2 cellular contexts compared by ENCODE assay signal in the genomic region with DNA sequence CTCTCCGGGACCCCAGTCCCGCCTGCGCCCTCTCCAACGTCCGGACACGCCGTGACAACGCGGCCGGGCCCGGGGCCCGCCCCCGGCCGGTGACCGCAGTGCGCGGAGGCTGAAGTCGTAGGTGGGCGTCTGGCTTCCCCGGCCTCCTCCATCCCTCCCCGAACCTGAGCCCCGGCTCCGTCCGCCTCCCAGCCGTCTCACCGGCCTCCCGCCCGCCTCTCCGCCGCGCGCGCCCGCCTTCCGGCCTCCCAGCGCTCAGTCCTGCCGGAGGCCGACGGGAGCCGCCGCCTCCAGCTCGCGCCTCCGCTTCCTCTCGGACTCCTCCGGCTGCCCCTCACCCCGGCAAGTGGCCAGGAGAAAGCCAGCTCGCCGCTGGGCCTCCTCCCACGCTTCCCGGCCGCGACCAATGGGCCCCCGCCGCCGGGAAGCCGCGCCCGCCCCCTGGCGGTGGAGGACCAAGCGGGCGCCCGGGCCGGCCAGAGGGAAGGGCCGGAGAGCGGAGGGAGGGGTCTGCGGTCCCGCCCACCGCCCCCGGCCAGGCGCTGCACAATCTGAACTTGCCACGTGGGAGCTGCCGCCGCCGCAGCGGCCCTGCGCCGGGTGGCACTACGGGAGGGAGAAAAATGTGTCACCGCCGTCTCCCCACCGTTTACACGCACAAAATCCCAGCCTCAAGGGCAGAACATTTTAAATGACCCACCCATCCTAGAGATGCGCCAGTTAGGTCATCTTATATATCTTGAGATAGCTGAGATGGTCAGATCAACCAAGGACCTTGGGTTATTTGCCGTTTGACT.
TF ChIP-seq lines count a peak whose summit lies in the region.

A gene with protein sequence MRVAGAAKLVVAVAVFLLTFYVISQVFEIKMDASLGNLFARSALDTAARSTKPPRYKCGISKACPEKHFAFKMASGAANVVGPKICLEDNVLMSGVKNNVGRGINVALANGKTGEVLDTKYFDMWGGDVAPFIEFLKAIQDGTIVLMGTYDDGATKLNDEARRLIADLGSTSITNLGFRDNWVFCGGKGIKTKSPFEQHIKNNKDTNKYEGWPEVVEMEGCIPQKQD (minus strand): TSS at position 348 of the 797 bp plus-strand sequence. CDS start 13,339 bp downstream, outside the sequence.

TF ChIP-seq in HEK293T, 16 proteins besides CTCF, POLR2A, EP300 and RAD21 (continued from another document):
- TF ChIP-seq ARNT (IDR thresholded peaks at IDR 0.05) (no peak), FOXM1 (IDR thresholded peaks at IDR 0.05; ENCODE audit: borderline replicate concordance) (peak; percentile 59; the same call in 1 of the 2 replicates), FOXA1 (IDR thresholded peaks at IDR 0.05) (no peak), CTBP1 (IDR thresholded peaks at IDR 0.05; ENCODE audit: borderline replicate concordance) (no peak), SUZ12 (IDR thresholded peaks at IDR 0.05) (no peak)
TF ChIP-seq in HEK293T: peak in this region for 2.

TF ChIP-seq in SK-N-SH, 30 proteins besides CTCF, POLR2A, EP300 and RAD21 (continued from another document):
- TF ChIP-seq, protein P1, sequence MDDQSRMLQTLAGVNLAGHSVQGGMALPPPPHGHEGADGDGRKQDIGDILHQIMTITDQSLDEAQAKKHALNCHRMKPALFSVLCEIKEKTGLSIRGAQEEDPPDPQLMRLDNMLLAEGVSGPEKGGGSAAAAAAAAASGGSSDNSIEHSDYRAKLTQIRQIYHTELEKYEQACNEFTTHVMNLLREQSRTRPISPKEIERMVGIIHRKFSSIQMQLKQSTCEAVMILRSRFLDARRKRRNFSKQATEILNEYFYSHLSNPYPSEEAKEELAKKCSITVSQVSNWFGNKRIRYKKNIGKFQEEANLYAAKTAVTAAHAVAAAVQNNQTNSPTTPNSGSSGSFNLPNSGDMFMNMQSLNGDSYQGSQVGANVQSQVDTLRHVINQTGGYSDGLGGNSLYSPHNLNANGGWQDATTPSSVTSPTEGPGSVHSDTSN (IDR thresholded peaks at IDR 0.05) = peak; percentile 22; the same call in 1 of the 2 replicates
- TF ChIP-seq JUND (IDR thresholded peaks at IDR 0.05) (no peak), TCF12 (IDR thresholded peaks at IDR 0.05) (peak; percentile 18; the same call in 1 of the 2 replicates), TAF1 (IDR thresholded peaks at IDR 0.05; ENCODE audit: borderline replicate concordance, low read depth, low read length) (peak; percentile 97), GATA2 (CRISPR knock-in tag; IDR thresholded peaks at IDR 0.05) (no peak; the same call in 1 of the 2 replicates), FOXM1 (IDR thresholded peaks at IDR 0.05; ENCODE audit: low read depth) (no peak), MXI1 (IDR thresholded peaks at IDR 0.05; ENCODE audit: low read depth, low read length) (peak; percentile 100), RCOR1 (IDR thresholded peaks at IDR 0.05; ENCODE audit: low read length) (peak; percentile 76; the same call in 1 of the 2 replicates), RXRA (IDR thresholded peaks at IDR 0.05; ENCODE audit: borderline replicate concordance, low read depth) (peak; percentile 32; the same call in 1 of the 2 replicates), RFX5 (IDR thresholded peaks at IDR 0.05; ENCODE audit: low read length) (peak; percentile 73; the same call in 1 of the 2 replicates), CHD2 (IDR thresholded peaks at IDR 0.05; ENCODE audit: low read length, partially characterized antibody) (peak; percentile 88), SIN3A (IDR thresholded peaks at IDR 0.05; ENCODE audit: borderline replicate concordance, low read depth, low read length) (peak; percentile 65; the same call in 1 of the 2 replicates), FOXJ3 (CRISPR knock-in tag; IDR thresholded peaks at IDR 0.05) (no peak), POLR2AphosphoS5 (IDR thresholded peaks at IDR 0.05; ENCODE audit: low read depth, low read length) (peak; percentile 95), NRF1 (IDR thresholded peaks at IDR 0.05; ENCODE audit: low read depth, low read length) (peak; percentile 63), TEAD4 (IDR thresholded peaks at IDR 0.05; ENCODE audit: borderline replicate concordance, insufficient read depth) (0 out of 2 replicates have a peak, but pooled peaks have one; percentile 16), SMC3 (IDR thresholded peaks at IDR 0.05; ENCODE audit: low read depth, low read length) (peak; percentile 44), FOSL2 (IDR thresholded peaks at IDR 0.05; ENCODE audit: borderline replicate concordance, low read depth) (no peak), MEF2A (IDR thresholded peaks at IDR 0.05; ENCODE audit: borderline replicate concordance, low read depth) (no peak; the same call in 1 of the 2 replicates), GABPA (IDR thresholded peaks at IDR 0.05; ENCODE audit: low read depth) (no peak), EZH2phosphoT487 (IDR thresholded peaks at IDR 0.05; ENCODE audit: borderline replicate concordance, low read depth) (no peak)
- TF ChIP-seq, protein P2, sequence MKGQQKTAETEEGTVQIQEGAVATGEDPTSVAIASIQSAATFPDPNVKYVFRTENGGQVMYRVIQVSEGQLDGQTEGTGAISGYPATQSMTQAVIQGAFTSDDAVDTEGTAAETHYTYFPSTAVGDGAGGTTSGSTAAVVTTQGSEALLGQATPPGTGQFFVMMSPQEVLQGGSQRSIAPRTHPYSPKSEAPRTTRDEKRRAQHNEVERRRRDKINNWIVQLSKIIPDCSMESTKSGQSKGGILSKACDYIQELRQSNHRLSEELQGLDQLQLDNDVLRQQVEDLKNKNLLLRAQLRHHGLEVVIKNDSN (IDR thresholded peaks at IDR 0.05; ENCODE audit: borderline replicate concordance, low read depth) = peak; percentile 77
- TF ChIP-seq, protein P3, sequence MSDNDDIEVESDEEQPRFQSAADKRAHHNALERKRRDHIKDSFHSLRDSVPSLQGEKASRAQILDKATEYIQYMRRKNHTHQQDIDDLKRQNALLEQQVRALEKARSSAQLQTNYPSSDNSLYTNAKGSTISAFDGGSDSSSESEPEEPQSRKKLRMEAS (IDR thresholded peaks at IDR 0.05; ENCODE audit: low read depth) = peak; percentile 98
- TF ChIP-seq, protein P4, sequence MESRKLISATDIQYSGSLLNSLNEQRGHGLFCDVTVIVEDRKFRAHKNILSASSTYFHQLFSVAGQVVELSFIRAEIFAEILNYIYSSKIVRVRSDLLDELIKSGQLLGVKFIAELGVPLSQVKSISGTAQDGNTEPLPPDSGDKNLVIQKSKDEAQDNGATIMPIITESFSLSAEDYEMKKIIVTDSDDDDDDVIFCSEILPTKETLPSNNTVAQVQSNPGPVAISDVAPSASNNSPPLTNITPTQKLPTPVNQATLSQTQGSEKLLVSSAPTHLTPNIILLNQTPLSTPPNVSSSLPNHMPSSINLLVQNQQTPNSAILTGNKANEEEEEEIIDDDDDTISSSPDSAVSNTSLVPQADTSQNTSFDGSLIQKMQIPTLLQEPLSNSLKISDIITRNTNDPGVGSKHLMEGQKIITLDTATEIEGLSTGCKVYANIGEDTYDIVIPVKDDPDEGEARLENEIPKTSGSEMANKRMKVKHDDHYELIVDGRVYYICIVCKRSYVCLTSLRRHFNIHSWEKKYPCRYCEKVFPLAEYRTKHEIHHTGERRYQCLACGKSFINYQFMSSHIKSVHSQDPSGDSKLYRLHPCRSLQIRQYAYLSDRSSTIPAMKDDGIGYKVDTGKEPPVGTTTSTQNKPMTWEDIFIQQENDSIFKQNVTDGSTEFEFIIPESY (IDR thresholded peaks at IDR 0.05; ENCODE audit: borderline replicate concordance, low read depth) = no peak
- TF ChIP-seq, protein P5, sequence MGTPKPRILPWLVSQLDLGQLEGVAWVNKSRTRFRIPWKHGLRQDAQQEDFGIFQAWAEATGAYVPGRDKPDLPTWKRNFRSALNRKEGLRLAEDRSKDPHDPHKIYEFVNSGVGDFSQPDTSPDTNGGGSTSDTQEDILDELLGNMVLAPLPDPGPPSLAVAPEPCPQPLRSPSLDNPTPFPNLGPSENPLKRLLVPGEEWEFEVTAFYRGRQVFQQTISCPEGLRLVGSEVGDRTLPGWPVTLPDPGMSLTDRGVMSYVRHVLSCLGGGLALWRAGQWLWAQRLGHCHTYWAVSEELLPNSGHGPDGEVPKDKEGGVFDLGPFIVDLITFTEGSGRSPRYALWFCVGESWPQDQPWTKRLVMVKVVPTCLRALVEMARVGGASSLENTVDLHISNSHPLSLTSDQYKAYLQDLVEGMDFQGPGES (IDR thresholded peaks at IDR 0.05; ENCODE audit: low read depth, low read length) = no peak
- TF ChIP-seq, protein P6, sequence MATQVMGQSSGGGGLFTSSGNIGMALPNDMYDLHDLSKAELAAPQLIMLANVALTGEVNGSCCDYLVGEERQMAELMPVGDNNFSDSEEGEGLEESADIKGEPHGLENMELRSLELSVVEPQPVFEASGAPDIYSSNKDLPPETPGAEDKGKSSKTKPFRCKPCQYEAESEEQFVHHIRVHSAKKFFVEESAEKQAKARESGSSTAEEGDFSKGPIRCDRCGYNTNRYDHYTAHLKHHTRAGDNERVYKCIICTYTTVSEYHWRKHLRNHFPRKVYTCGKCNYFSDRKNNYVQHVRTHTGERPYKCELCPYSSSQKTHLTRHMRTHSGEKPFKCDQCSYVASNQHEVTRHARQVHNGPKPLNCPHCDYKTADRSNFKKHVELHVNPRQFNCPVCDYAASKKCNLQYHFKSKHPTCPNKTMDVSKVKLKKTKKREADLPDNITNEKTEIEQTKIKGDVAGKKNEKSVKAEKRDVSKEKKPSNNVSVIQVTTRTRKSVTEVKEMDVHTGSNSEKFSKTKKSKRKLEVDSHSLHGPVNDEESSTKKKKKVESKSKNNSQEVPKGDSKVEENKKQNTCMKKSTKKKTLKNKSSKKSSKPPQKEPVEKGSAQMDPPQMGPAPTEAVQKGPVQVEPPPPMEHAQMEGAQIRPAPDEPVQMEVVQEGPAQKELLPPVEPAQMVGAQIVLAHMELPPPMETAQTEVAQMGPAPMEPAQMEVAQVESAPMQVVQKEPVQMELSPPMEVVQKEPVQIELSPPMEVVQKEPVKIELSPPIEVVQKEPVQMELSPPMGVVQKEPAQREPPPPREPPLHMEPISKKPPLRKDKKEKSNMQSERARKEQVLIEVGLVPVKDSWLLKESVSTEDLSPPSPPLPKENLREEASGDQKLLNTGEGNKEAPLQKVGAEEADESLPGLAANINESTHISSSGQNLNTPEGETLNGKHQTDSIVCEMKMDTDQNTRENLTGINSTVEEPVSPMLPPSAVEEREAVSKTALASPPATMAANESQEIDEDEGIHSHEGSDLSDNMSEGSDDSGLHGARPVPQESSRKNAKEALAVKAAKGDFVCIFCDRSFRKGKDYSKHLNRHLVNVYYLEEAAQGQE (IDR thresholded peaks at IDR 0.05; ENCODE audit: low read depth, low read length) = peak; percentile 47; the same call in 1 of the 2 replicates
